8 cellular contexts compared by ENCODE assay signal in the genomic region with DNA sequence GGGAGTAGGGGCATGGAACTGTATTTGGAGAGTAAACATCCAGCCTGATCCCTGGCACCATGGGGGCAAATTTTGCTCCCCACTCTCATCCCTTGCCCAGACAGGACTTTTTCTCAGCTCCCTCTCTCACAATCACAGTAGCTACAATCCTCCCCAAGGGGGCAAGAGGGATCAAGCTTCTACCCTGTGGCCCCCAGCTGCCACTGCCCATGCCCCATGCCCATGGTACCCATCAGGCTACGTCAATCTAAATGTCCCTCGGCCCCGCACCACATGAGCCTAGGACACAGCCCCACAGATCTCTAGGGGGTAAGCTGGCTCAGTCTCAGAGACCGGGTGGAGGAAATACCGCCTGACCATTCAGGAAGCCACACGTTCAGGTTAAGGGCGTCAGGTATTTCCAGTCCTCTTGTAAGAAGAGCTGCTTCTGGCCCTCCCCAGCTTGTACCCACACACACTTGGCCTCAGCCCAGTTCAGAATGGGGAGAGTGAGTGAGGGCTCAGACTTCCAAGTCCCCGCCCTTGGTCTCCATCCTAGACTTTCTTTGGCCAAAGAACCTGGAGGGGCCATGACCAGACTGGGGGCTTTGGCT. TPM values are rescaled to one million over a fixed set of nuclear protein-coding genes. Genes with fewer than 3 reads are reported as not detected.
DNase-seq lines count a peak whose midpoint lies in the region; ATAC-seq and TF ChIP-seq lines count a peak whose summit lies in the region.

No MANE protein-coding gene starts in this region.

- no peaks in the 10 kb centered on the region for H3F3A ChIP-seq in neural cell (ENCODE audit: insufficient read depth, low read length, poor library complexity, severe bottlenecking)

- peaks cover 7 to 49% (median 33%) of the 10 kb centered on the region in 4 donors for H3K4me1 Mint-ChIP-seq in CD4-positive, CD25-positive, alpha-beta regulatory T cell
- peaks cover 14 to 23% (median 22%) of the 10 kb centered on the region in 3 donors for H3K4me1 Mint-ChIP-seq in IgD-negative memory B cell
- peaks cover 52% of the 10 kb centered on the region for H3K4me1 Mint-ChIP-seq in chondrocyte (ENCODE audit: low read depth)

- H3K36me3 Mint-ChIP-seq in CD4-positive, CD25-positive, alpha-beta regulatory T cell: peaks cover 19% of the 10 kb centered on the region
- peaks cover under 1% of the 10 kb centered on the region for H3K36me3 Mint-ChIP-seq in IgD-negative memory B cell
- H3K36me3 Mint-ChIP-seq in chondrocyte (ENCODE audit: low read depth): peaks cover 16% of the 10 kb centered on the region

- H3K27ac Mint-ChIP-seq in CD4-positive, CD25-positive, alpha-beta regulatory T cell: peak overlapping the region in 1 of 3 donors; percentile 69
- H3K27ac Mint-ChIP-seq in IgD-negative memory B cell (peak overlapping the region; percentile 68 to 84 (median 71)), chondrocyte (ENCODE audit: unreplicated experiment) (peak overlapping the region; percentile 83)

- H2AFZ ChIP-seq in neural cell (ENCODE audit: low read depth, low read length): no peak overlapping the region

- H3K27ac ChIP-seq in CD4-positive, CD25-positive, alpha-beta regulatory T cell (ENCODE audit: insufficient read depth, low read length, poor library complexity, severe bottlenecking): no peak overlapping the region
- no peak overlapping the region for H3K27ac ChIP-seq in neural cell (ENCODE audit: low read length)

- peaks cover 6% of the 10 kb centered on the region for H4K20me1 ChIP-seq in neural cell (ENCODE audit: insufficient read depth)

- H3K4me3 Mint-ChIP-seq in CD4-positive, CD25-positive, alpha-beta regulatory T cell: peak overlapping the region; percentile 81 to 91 (median 84)
- H3K4me3 Mint-ChIP-seq in IgD-negative memory B cell (peak overlapping the region; percentile 71 to 92 (median 76)), chondrocyte (ENCODE audit: unreplicated experiment) (peak overlapping the region; percentile 80)

- TF ChIP-seq RAD21 in neural cell (conservative IDR thresholded peaks at IDR 0.05): no peak

- no peak for TF ChIP-seq CTCF in chondrocyte (IDR thresholded peaks at IDR 0.05)
- TF ChIP-seq CTCF in neural cell (IDR thresholded peaks at IDR 0.05; ENCODE audit: poor library complexity, severe bottlenecking): no peak

- ATAC-seq in CD4-positive, CD25-positive, alpha-beta regulatory T cell (ENCODE audit: low read depth in 2 of 2): no peak
- ATAC-seq in HG03457 (IDR thresholded peaks at IDR 0.05; ENCODE audit: unreplicated experiment): no peak
- ATAC-seq in GM21367 (IDR thresholded peaks at IDR 0.05; ENCODE audit: unreplicated experiment): no peak

- no peaks in the 10 kb centered on the region for H3K27me3 ChIP-seq in CD4-positive, CD25-positive, alpha-beta regulatory T cell (ENCODE audit: control insufficient read depth, insufficient read depth, low read length)
- H3K27me3 ChIP-seq in neural cell (ENCODE audit: insufficient read depth, low read depth, low read length): no peaks in the 10 kb centered on the region

- TF ChIP-seq EP300 in neural cell (conservative IDR thresholded peaks at IDR 0.05; ENCODE audit: poor library complexity, severe bottlenecking): no peak

- no peaks in the 10 kb centered on the region for H3K9me3 ChIP-seq in CD4-positive, CD25-positive, alpha-beta regulatory T cell (ENCODE audit: control insufficient read depth in 2 of 2, low read length in 2 of 2)
- no peaks in the 10 kb centered on the region for H3K9me3 ChIP-seq in neural cell (ENCODE audit: low read length)

- peaks cover 34% of the 10 kb centered on the region for H3K79me2 ChIP-seq in neural cell (replicated peaks; ENCODE audit: insufficient read depth, low read length)

- H3K36me3 ChIP-seq in CD4-positive, CD25-positive, alpha-beta regulatory T cell (ENCODE audit: control insufficient read depth, insufficient read depth, low read length): peaks cover 19% of the 10 kb centered on the region
- no peaks in the 10 kb centered on the region for H3K36me3 ChIP-seq in neural cell (ENCODE audit: insufficient read depth, low read length)

- H3K9me2 ChIP-seq in neural cell (ENCODE audit: insufficient read depth, low read length): no peaks in the 10 kb centered on the region

- H3K9ac ChIP-seq in neural cell (ENCODE audit: low read length): peak overlapping the region; percentile 98

- H3K4me3 ChIP-seq in CD4-positive, CD25-positive, alpha-beta regulatory T cell (ENCODE audit: low read depth, low read length): peak overlapping the region; percentile 41
- peak overlapping the region; percentile 98 for H3K4me3 ChIP-seq in neural cell (ENCODE audit: low read length)

- peaks cover 7% of the 10 kb centered on the region for H3K27me3 Mint-ChIP-seq in CD4-positive, CD25-positive, alpha-beta regulatory T cell
- H3K27me3 Mint-ChIP-seq in IgD-negative memory B cell: no peaks in the 10 kb centered on the region
- no peaks in the 10 kb centered on the region for H3K27me3 Mint-ChIP-seq in chondrocyte (ENCODE audit: low read depth)

- H3K4me2 ChIP-seq in neural cell (ENCODE audit: low read length): peak overlapping the region; percentile 90

- no peaks in the 10 kb centered on the region for H3K9me3 Mint-ChIP-seq in CD4-positive, CD25-positive, alpha-beta regulatory T cell
- H3K9me3 Mint-ChIP-seq in IgD-negative memory B cell: no peaks in the 10 kb centered on the region
- H3K9me3 Mint-ChIP-seq in chondrocyte (ENCODE audit: low read depth): no peaks in the 10 kb centered on the region

- DNase-seq in CD4-positive, CD25-positive, alpha-beta regulatory T cell: peak in 1 of 3 donors; percentile 27
- DNase-seq in chondrocyte (ENCODE audit: low spot score): no peak
- DNase-seq in retina: no peak
- DNase-seq in activated effector memory CD4-positive, alpha-beta T cell treated with Interleukin-2 at 50 U/mL for 16 hours: no peak

- H3K4me1 ChIP-seq in CD4-positive, CD25-positive, alpha-beta regulatory T cell (ENCODE audit: control insufficient read depth, insufficient read depth, low read length, poor library complexity, severe bottlenecking): peaks cover 40% of the 10 kb centered on the region

TF ChIP-seq in neural cell, 6 proteins besides CTCF, POLR2A, EP300 and RAD21:
- TF ChIP-seq, protein P1, sequence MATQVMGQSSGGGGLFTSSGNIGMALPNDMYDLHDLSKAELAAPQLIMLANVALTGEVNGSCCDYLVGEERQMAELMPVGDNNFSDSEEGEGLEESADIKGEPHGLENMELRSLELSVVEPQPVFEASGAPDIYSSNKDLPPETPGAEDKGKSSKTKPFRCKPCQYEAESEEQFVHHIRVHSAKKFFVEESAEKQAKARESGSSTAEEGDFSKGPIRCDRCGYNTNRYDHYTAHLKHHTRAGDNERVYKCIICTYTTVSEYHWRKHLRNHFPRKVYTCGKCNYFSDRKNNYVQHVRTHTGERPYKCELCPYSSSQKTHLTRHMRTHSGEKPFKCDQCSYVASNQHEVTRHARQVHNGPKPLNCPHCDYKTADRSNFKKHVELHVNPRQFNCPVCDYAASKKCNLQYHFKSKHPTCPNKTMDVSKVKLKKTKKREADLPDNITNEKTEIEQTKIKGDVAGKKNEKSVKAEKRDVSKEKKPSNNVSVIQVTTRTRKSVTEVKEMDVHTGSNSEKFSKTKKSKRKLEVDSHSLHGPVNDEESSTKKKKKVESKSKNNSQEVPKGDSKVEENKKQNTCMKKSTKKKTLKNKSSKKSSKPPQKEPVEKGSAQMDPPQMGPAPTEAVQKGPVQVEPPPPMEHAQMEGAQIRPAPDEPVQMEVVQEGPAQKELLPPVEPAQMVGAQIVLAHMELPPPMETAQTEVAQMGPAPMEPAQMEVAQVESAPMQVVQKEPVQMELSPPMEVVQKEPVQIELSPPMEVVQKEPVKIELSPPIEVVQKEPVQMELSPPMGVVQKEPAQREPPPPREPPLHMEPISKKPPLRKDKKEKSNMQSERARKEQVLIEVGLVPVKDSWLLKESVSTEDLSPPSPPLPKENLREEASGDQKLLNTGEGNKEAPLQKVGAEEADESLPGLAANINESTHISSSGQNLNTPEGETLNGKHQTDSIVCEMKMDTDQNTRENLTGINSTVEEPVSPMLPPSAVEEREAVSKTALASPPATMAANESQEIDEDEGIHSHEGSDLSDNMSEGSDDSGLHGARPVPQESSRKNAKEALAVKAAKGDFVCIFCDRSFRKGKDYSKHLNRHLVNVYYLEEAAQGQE (IDR thresholded peaks at IDR 0.05; ENCODE audit: borderline replicate concordance): no peak
- TF ChIP-seq MXI1 (conservative IDR thresholded peaks at IDR 0.05; ENCODE audit: poor library complexity, severe bottlenecking): no peak
- TF ChIP-seq SMC3 (conservative IDR thresholded peaks at IDR 0.05; ENCODE audit: poor library complexity): no peak

RNA-seq across cellular contexts. Expression of a gene that starts 1.8 kb away (rescaled TPM):
- 19.3 TPM for total RNA-seq in CD4-positive, CD25-positive, alpha-beta regulatory T cell
- polyA plus RNA-seq in CD4-positive, CD25-positive, alpha-beta regulatory T cell: 1 to 10 TPM in 2 of 4 donors, under 1 TPM in 2; 0.48 to 1.5 (median 0.97) TPM
- polyA plus RNA-seq in IgD-negative memory B cell (0.45 TPM), neural cell (18.9 and 29.1 TPM in 2 replicates)
- total RNA-seq in chondrocyte: 22.6 to 25.5 TPM (median 24.1 TPM) in 3 replicates
- polyA minus RNA-seq in neural cell: 41.4 and 44.1 TPM in 2 replicates

RNA-seq across cellular contexts. Expression of a gene that starts 4.4 kb away (rescaled TPM):
- total RNA-seq in CD4-positive, CD25-positive, alpha-beta regulatory T cell: 2,336 TPM
- polyA plus RNA-seq in CD4-positive, CD25-positive, alpha-beta regulatory T cell: 1,000 to 10,000 TPM; 2,055 to 3,537 (median 2,931) TPM
- 3,435 TPM for polyA plus RNA-seq in IgD-negative memory B cell
- 1,031 to 1,318 TPM (median 1,035 TPM) in 3 replicates for total RNA-seq in chondrocyte
- 1,422 and 1,623 TPM in 2 replicates for polyA plus RNA-seq in neural cell
- 512 and 605 TPM in 2 replicates for polyA minus RNA-seq in neural cell

RNA-seq across cellular contexts. Expression of a gene that starts 29.7 kb away (rescaled TPM):
- not detected for total RNA-seq in CD4-positive, CD25-positive, alpha-beta regulatory T cell
- polyA plus RNA-seq in CD4-positive, CD25-positive, alpha-beta regulatory T cell: not detected
- polyA plus RNA-seq in IgD-negative memory B cell (not detected), neural cell (not detected in 2 replicates)
- total RNA-seq in chondrocyte: 0.25 TPM in 1 of 3 replicates, not detected in the others
- 0.23 TPM in 1 of 2 replicates, not detected in the other for polyA minus RNA-seq in neural cell

RNA-seq across cellular contexts. Expression of a gene that starts 30.1 kb away (rescaled TPM):
- total RNA-seq in CD4-positive, CD25-positive, alpha-beta regulatory T cell: not detected
- polyA plus RNA-seq in CD4-positive, CD25-positive, alpha-beta regulatory T cell: not detected
- polyA plus RNA-seq in IgD-negative memory B cell: not detected
- total RNA-seq in chondrocyte: 0.35 to 1.1 TPM (median 0.44 TPM) in 3 replicates
- not detected in 2 replicates for polyA plus RNA-seq in neural cell
- polyA minus RNA-seq in neural cell: not detected in 2 replicates

RNA-seq across cellular contexts. Expression of a gene that starts 44.2 kb away (rescaled TPM):
- total RNA-seq in CD4-positive, CD25-positive, alpha-beta regulatory T cell: 12.9 TPM
- 1 to 10 TPM in 2 of 4 donors, under 1 TPM in 2; 0.27 to 1.8 (median 1.1) TPM for polyA plus RNA-seq in CD4-positive, CD25-positive, alpha-beta regulatory T cell
- polyA plus RNA-seq in IgD-negative memory B cell (not detected), neural cell (10.0 and 13.5 TPM in 2 replicates)
- total RNA-seq in chondrocyte: 11.1 to 40.5 TPM (median 37.4 TPM) in 3 replicates
- polyA minus RNA-seq in neural cell: 6.3 and 8.2 TPM in 2 replicates
